Comparison of ENCODE assay signal across 1 cellular context in genomic region chr1:99992760-99993467, GRCh38.
TF ChIP-seq lines count a peak whose summit lies in the region.

No MANE protein-coding gene starts in this region.

TF ChIP-seq in GM12878, 131 proteins besides CTCF, POLR2A, EP300 and RAD21 (continued from another document):
- TF ChIP-seq, protein P1, sequence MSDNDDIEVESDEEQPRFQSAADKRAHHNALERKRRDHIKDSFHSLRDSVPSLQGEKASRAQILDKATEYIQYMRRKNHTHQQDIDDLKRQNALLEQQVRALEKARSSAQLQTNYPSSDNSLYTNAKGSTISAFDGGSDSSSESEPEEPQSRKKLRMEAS (IDR thresholded peaks at IDR 0.05; ENCODE audit: low read depth, low read length) = no peak
- TF ChIP-seq MEF2B (IDR thresholded peaks at IDR 0.05; ENCODE audit: partially characterized antibody, poor library complexity, severe bottlenecking) (peak; percentile 48), TCF12 (IDR thresholded peaks at IDR 0.05; ENCODE audit: low read depth, low read length) (no peak)
